ENCODE assay signal across 19 cellular contexts in the genomic region with DNA sequence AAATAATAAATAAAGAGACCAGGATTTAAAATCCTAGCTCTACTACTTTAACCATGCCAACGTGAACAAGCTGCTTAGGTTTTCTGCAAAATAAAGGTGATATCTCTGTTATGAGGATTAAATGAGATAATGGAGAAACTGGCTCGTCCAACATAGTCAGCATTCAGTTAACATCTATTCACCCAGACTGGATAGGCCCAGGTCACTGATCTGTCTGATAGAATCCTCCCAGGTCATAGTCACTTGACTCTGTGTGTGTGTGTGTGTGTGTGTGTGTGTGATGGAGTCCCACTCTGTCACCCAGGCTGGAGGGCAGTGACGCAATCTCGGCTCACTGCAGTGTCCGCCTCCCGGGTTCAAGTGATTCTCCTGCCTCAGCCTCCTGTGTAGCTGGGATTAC.
"Had no signal": no experiment of that assay in that cellular context is flagged by ENCODE, and none has a peak within 500 bp of the region (broad histone marks: within the 10 kb centered on the region; RNA-seq: fewer than 3 reads in every experiment).

No MANE protein-coding gene starts in this region.

- ATAC-seq: activated T-cell treated with anti-CD3 and anti-CD28 coated beads, Interleukin-2, amount 50 U/mL, for 72 hours; effector memory CD8-positive, alpha-beta T cell; left lobe of liver; mucosa of descending colon; naive thymus-derived CD4-positive, alpha-beta T cell had no signal

- H3K9me3 Mint-ChIP-seq: activated CD4-positive, alpha-beta T cell treated with anti-CD3 and anti-CD28 coated beads, Interleukin-2, amount 10 ng/mL, durations not matched to agents 24 days and 14 days; activated naive CD8-positive, alpha-beta T cell treated with anti-CD3 and anti-CD28 coated beads for 36 hours; activated T-cell treated with anti-CD3 and anti-CD28 coated beads, Interleukin-2, amount 50 U/mL, for 72 hours; dendritic cell treated with granulocyte-macrophage colony-stimulating factor and Interleukin-4, amounts not matched to agents 40 ng/mL and 50 ng/mL, for 4 days; effector memory CD8-positive, alpha-beta T cell; naive thymus-derived CD4-positive, alpha-beta T cell; T-helper 2 cell treated with Interferon-gamma antibody and Interleukin-4, amounts not matched to agents 5 μg/mL and 100 μg/mL, for 36 hours had no signal

- H3K4me3 Mint-ChIP-seq: activated CD4-positive, alpha-beta T cell treated with anti-CD3 and anti-CD28 coated beads, Interleukin-2, amount 10 ng/mL, durations not matched to agents 24 days and 14 days; activated naive CD8-positive, alpha-beta T cell treated with anti-CD3 and anti-CD28 coated beads for 36 hours; activated T-cell treated with anti-CD3 and anti-CD28 coated beads, Interleukin-2, amount 50 U/mL, for 72 hours; dendritic cell treated with granulocyte-macrophage colony-stimulating factor and Interleukin-4, amounts not matched to agents 40 ng/mL and 50 ng/mL, for 4 days; effector memory CD8-positive, alpha-beta T cell; naive thymus-derived CD4-positive, alpha-beta T cell; T-helper 2 cell treated with Interferon-gamma antibody and Interleukin-4, amounts not matched to agents 5 μg/mL and 100 μg/mL, for 36 hours had no signal

- H3K27me3 Mint-ChIP-seq: activated CD4-positive, alpha-beta T cell treated with anti-CD3 and anti-CD28 coated beads, Interleukin-2, amount 10 ng/mL, durations not matched to agents 24 days and 14 days; activated naive CD8-positive, alpha-beta T cell treated with anti-CD3 and anti-CD28 coated beads for 36 hours; dendritic cell treated with granulocyte-macrophage colony-stimulating factor and Interleukin-4, amounts not matched to agents 40 ng/mL and 50 ng/mL, for 4 days; effector memory CD8-positive, alpha-beta T cell; naive thymus-derived CD4-positive, alpha-beta T cell had no signal

- H3K27ac Mint-ChIP-seq: activated CD4-positive, alpha-beta T cell treated with anti-CD3 and anti-CD28 coated beads, Interleukin-2, amount 10 ng/mL, durations not matched to agents 24 days and 14 days; activated naive CD8-positive, alpha-beta T cell treated with anti-CD3 and anti-CD28 coated beads for 36 hours; dendritic cell treated with granulocyte-macrophage colony-stimulating factor and Interleukin-4, amounts not matched to agents 40 ng/mL and 50 ng/mL, for 4 days had no signal

- H3K27ac ChIP-seq: neutrophil had no signal

- DNase-seq: activated CD4-positive, alpha-beta T cell treated with anti-CD3 and anti-CD28 coated beads, Interleukin-2, amount 10 ng/mL, durations not matched to agents 24 days and 14 days; activated CD4-positive, CD25-positive, alpha-beta regulatory T cell; activated CD8-positive, alpha-beta memory T cell treated with anti-CD3 and anti-CD28 coated beads, Interleukin-2, amount 50 U/mL, for 48 hours; activated naive CD8-positive, alpha-beta T cell treated with anti-CD3 and anti-CD28 coated beads for 36 hours; activated T-cell treated with anti-CD3 and anti-CD28 coated beads, Interleukin-2, amount 50 U/mL, for 72 hours; cerebellar nuclear complex; effector memory CD8-positive, alpha-beta T cell; mammary epithelial cell; mucosa of descending colon; naive thymus-derived CD4-positive, alpha-beta T cell; stimulated activated CD4-positive, alpha-beta T cell treated with anti-CD3 and anti-CD28 coated beads, Interleukin-4, amount 100 ng/mL, for 24 hours; stimulated activated naive CD4-positive, alpha-beta T cell; substantia nigra; SW 1271 had no signal

- H3K4me3 ChIP-seq: mucosa of descending colon, skin epidermis had no signal

- H3K27me3 ChIP-seq: neutrophil had no signal

- H3K9me3 ChIP-seq: mucosa of descending colon, neutrophil had no signal
